Comparison of ENCODE assay signal across 8 cellular contexts in genomic region chr7:35802102-35802466, GRCh38. TPM values are rescaled to one million over a fixed set of nuclear protein-coding genes. Genes with fewer than 3 reads are reported as not detected.
DNase-seq lines count a peak whose midpoint lies in the region; ATAC-seq and TF ChIP-seq lines count a peak whose summit lies in the region.

No MANE protein-coding gene starts in this region.

- H3K9me3 Mint-ChIP-seq in mesothelial cell of epicardium: no peaks in the 10 kb centered on the region

- POLR2A ChIA-PET in HEK293T (lab: Yijun Ruan, JAX): interaction anchor here (1.4 to 3.3 kb wide), 2 partner anchors 10 to 89 kb away, joined by 4 to 15 read pairs; no protein-coding TSS in a partner anchor

- H3K27me3 Mint-ChIP-seq in mesothelial cell of epicardium (ENCODE audit: low read depth): no peaks in the 10 kb centered on the region

- H3K4me1 Mint-ChIP-seq in mesothelial cell of epicardium: peaks cover 29% of the 10 kb centered on the region

- peaks cover 2% of the 10 kb centered on the region for H4K20me1 ChIP-seq in mammary epithelial cell (ENCODE audit: insufficient read depth, low read length)

- CTCF ChIA-PET in mammary epithelial cell (lab: Charles Lee; ENCODE audit: low non-redundant PET): interaction anchor here (0.6 kb wide), 1 partner anchor 356 kb away, joined by 5 read pairs; no protein-coding TSS in a partner anchor
- CTCF ChIA-PET in HEK293T (lab: Yijun Ruan, JAX): interaction anchor here (1.0 to 2.8 kb wide), 3 partner anchors 92 to 104 kb away, joined by 3 to 8 read pairs (median 5); no protein-coding TSS in a partner anchor

- H3K9me3 ChIP-seq in left ventricle myocardium inferior (replicated peaks) (no peaks in the 10 kb centered on the region), mammary epithelial cell (replicated peaks; ENCODE audit: insufficient read depth, low read length) (no peaks in the 10 kb centered on the region), aorta (ENCODE audit: control insufficient read depth, low read length) (no peaks in the 10 kb centered on the region)

- BruUV-seq in mammary epithelial cell (replicated peaks; lab: Mats Ljungman, UMichigan): no TSS peak

- H3K27me3 ChIP-seq in left ventricle myocardium inferior (ENCODE audit: low read depth) (no peaks in the 10 kb centered on the region), mammary epithelial cell (ENCODE audit: insufficient read depth, low read length) (no peaks in the 10 kb centered on the region), aorta (ENCODE audit: control insufficient read depth in 1 of 2, insufficient read depth in 2 of 2, low read length in 1 of 2) (no peaks in the 10 kb centered on the region)

- H3K4me1 ChIP-seq in left ventricle myocardium inferior: peaks cover 74% of the 10 kb centered on the region
- H3K4me1 ChIP-seq in mammary epithelial cell (ENCODE audit: insufficient read depth, low read length): peaks cover 14% of the 10 kb centered on the region
- H3K4me1 ChIP-seq in aorta (ENCODE audit: control insufficient read depth in 1 of 2, insufficient read depth in 2 of 2, low read length in 2 of 2): peaks cover 0 to 4% of the 10 kb centered on the region in 2 donors

- ATAC-seq in left cardiac atrium (no peak), aorta (ENCODE audit: low FRiP score) (no peak)

- peak overlapping the region; percentile 98 for H3K27ac Mint-ChIP-seq in mesothelial cell of epicardium

- H3K36me3 ChIP-seq in left ventricle myocardium inferior (no peaks in the 10 kb centered on the region), mammary epithelial cell (ENCODE audit: insufficient read depth, low read length) (no peaks in the 10 kb centered on the region), aorta (ENCODE audit: control insufficient read depth in 1 of 2, insufficient read depth in 2 of 2, low read length in 1 of 2) (no peaks in the 10 kb centered on the region)

- H3K79me2 ChIP-seq in mammary epithelial cell (ENCODE audit: insufficient read depth, low read length): peaks cover 66% of the 10 kb centered on the region

- dilution Hi-C loops in mammary epithelial cell (cut with HindIII; ENCODE audit: low sequenced_read_pairs): loop anchor here (5.0 kb wide), 1 partner anchor 95 kb away; no protein-coding TSS in a partner anchor

- TF ChIP-seq CTCF in left ventricle myocardium inferior (IDR thresholded peaks at IDR 0.05; ENCODE audit: borderline replicate concordance) (no peak), mammary epithelial cell (conservative IDR thresholded peaks at IDR 0.05 in 1 of 2, IDR thresholded peaks at IDR 0.05 in 1 of 2; ENCODE audit: extremely low read depth in 1 of 2, insufficient read depth in 1 of 2, low read depth in 1 of 2, low read length in 2 of 2) (no peak), mesothelial cell of epicardium (IDR thresholded peaks at IDR 0.05; ENCODE audit: unreplicated experiment) (no peak)

- intact Hi-C loops in left ventricle myocardium inferior (cut with micrococcal nuclease) (no loop called here), left cardiac atrium (cut with DNase I) (loop anchor here (5.0 to 10.0 kb wide), 4 partner anchors 73 to 103 kb away; no protein-coding TSS in a partner anchor), mammary epithelial cell (cut with micrococcal nuclease) (loop anchor here (5.0 kb wide), 1 partner anchor 75 kb away; no protein-coding TSS in a partner anchor), aorta (cut with DNase I) (loop anchor here in 1 of 2 donors (5.0 kb wide), 2 partner anchors 35 to 85 kb away; no protein-coding TSS in a partner anchor)

- in situ Hi-C loops in mammary epithelial cell (cut with MboI; ENCODE audit: low sequenced_read_pairs in 2 of 2): no loop called here

- H3K27ac ChIP-seq in left ventricle myocardium inferior (replicated peaks) (peak overlapping the region; percentile 98), mammary epithelial cell (ENCODE audit: insufficient read depth, low read depth, low read length) (peak overlapping the region; percentile 91), aorta (ENCODE audit: low read depth in 1 of 2, low read length in 2 of 2) (peak overlapping the region; percentile 65 to 74)

- peak overlapping the region; percentile 87 for H3K4me2 ChIP-seq in mammary epithelial cell (ENCODE audit: insufficient read depth, low read depth, low read length)

- H3K4me3 Mint-ChIP-seq in mesothelial cell of epicardium: peak overlapping the region; percentile 96

- H2AFZ ChIP-seq in mammary epithelial cell (ENCODE audit: low read depth, low read length): peak overlapping the region; percentile 91

- H3K4me3 ChIP-seq in left ventricle myocardium inferior: peak overlapping the region; percentile 95
- peak overlapping the region; percentile 95 for H3K4me3 ChIP-seq in mammary epithelial cell (replicated peaks in 1 of 3; ENCODE audit: insufficient read depth in 1 of 3, low read depth in 2 of 3, low read length in 3 of 3)
- peak overlapping the region; percentile 66 to 69 for H3K4me3 ChIP-seq in aorta (ENCODE audit: low read length in 2 of 2)

- peak overlapping the region; percentile 81 for H3K9ac ChIP-seq in mammary epithelial cell (ENCODE audit: insufficient read depth, low read length)

- DNase-seq in left ventricle myocardium inferior: no peak
- DNase-seq in left cardiac atrium: no peak
- no peak for DNase-seq in mammary epithelial cell
- no peak for DNase-seq in mesothelial cell of epicardium (ENCODE audit: low spot score in 2 of 2, unreplicated experiment in 2 of 2)
- DNase-seq in aorta: no peak
- no peak for DNase-seq in hepatic stellate cell (ENCODE audit: low spot score)
- DNase-seq in HEK293T (ENCODE audit: extremely low spot score): no peak
- no peak for DNase-seq in mesenteric fat pad (ENCODE audit: low spot score)

- no peaks in the 10 kb centered on the region for H3K36me3 Mint-ChIP-seq in mesothelial cell of epicardium

- 0% methylated on average over 4 of the region's 4 CpGs for WGBS in mammary epithelial cell (ENCODE audit: low coverage, missing lambda C conversion rate)
- WGBS in aorta, 2 donors: 0 to 1% methylated on average over 4 of the region's 4 CpGs

TF ChIP-seq in HEK293T, 16 proteins besides CTCF, POLR2A, EP300 and RAD21:
- TF ChIP-seq HDGF (IDR thresholded peaks at IDR 0.05; ENCODE audit: borderline replicate concordance) (no peak), FOXK2 (IDR thresholded peaks at IDR 0.05) (no peak), TARDBP (IDR thresholded peaks at IDR 0.05) (no peak), SUZ12 (IDR thresholded peaks at IDR 0.05) (no peak), BHLHE40 (IDR thresholded peaks at IDR 0.05; ENCODE audit: borderline replicate concordance) (no peak), ZNF384 (IDR thresholded peaks at IDR 0.05) (no peak), LEF1 (IDR thresholded peaks at IDR 0.05; ENCODE audit: borderline replicate concordance) (no peak), ARNT (IDR thresholded peaks at IDR 0.05) (no peak), FOXM1 (IDR thresholded peaks at IDR 0.05; ENCODE audit: borderline replicate concordance) (no peak), ELF4 (IDR thresholded peaks at IDR 0.05) (no peak), SP1 (IDR thresholded peaks at IDR 0.05) (no peak), L3MBTL2 (conservative IDR thresholded peaks at IDR 0.05) (no peak)
- TF ChIP-seq, protein P1, sequence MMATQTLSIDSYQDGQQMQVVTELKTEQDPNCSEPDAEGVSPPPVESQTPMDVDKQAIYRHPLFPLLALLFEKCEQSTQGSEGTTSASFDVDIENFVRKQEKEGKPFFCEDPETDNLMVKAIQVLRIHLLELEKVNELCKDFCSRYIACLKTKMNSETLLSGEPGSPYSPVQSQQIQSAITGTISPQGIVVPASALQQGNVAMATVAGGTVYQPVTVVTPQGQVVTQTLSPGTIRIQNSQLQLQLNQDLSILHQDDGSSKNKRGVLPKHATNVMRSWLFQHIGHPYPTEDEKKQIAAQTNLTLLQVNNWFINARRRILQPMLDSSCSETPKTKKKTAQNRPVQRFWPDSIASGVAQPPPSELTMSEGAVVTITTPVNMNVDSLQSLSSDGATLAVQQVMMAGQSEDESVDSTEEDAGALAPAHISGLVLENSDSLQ (IDR thresholded peaks at IDR 0.05): no peak

RNA-seq across cellular contexts. Expression of gene SEPTIN7, which starts 1.2 kb away (rescaled TPM):
- total RNA-seq in left ventricle myocardium inferior (187 TPM), left cardiac atrium (100 to 1,000 TPM; 178 to 206 TPM), mammary epithelial cell (100 to 1,000 TPM; 137 to 184 TPM), mesothelial cell of epicardium (200 to 203 TPM (median 203 TPM) in 3 replicates), aorta (100 to 1,000 TPM; 270 to 290 TPM), mesenteric fat pad (195 TPM)
- polyA plus RNA-seq in mammary epithelial cell (113 TPM), aorta (100 to 1,000 TPM; 337 to 357 TPM)
- polyA minus RNA-seq in mammary epithelial cell: 93.8 TPM
